In genomic region chr14:24135834-24136683, GRCh38 we compare ENCODE assay signal across 8 cellular contexts. TPM values are rescaled to one million over a fixed set of nuclear protein-coding genes. Genes with fewer than 3 reads are reported as not detected.
DNase-seq lines count a peak whose midpoint lies in the region; ATAC-seq, FAIRE-seq and TF ChIP-seq lines count a peak whose summit lies in the region.

TSS of gene PSME1 (plus strand) at chr14:24136194. CDS start at chr14:24136263, 69 bp downstream.

- H3K4me1 ChIP-seq in psoas muscle (peaks cover 53% of the 10 kb centered on the region), urinary bladder (ENCODE audit: insufficient read depth) (no peaks in the 10 kb centered on the region)

- H3K36me3 ChIP-seq in psoas muscle (ENCODE audit: insufficient read depth in 1 of 2, low read depth in 1 of 2) (peaks cover 0 to 25% of the 10 kb centered on the region in 2 donors), urinary bladder (ENCODE audit: insufficient read depth) (peaks cover 1% of the 10 kb centered on the region)

- WGBS in psoas muscle, 3 donors = 0 to 1% (median 1%) methylated on average over 29 to 74 of the region's 75 CpGs
- under 1% methylated on average over 75 of the region's 75 CpGs for WGBS in urinary bladder

- FAIRE-seq in GM12892 (lab: Jason Lieb, UNC) = peak; percentile 97

- no peaks in the 10 kb centered on the region for H3K9me3 ChIP-seq in psoas muscle

- peak; percentile 78 for TF ChIP-seq POLR2A in GM12892 (IDR thresholded peaks at IDR 0.05; ENCODE audit: low read depth, low read length)

- H3K4me3 ChIP-seq in psoas muscle = peak within 1 kb of the TSS; percentile 100
- H3K4me3 ChIP-seq in urinary bladder (ENCODE audit: low read depth, low read length) = peak within 1 kb of the TSS; percentile 95

- peak within 1 kb of the TSS; percentile 96 for H3K27ac ChIP-seq in psoas muscle
- H3K27ac ChIP-seq in urinary bladder (ENCODE audit: low read depth) = peak within 1 kb of the TSS; percentile 81

- peak; percentile 94 for DNase-seq in GM12892 (ENCODE audit: insufficient read length)
- DNase-seq in NCI-H146 (lab: John Stamatoyannopoulos, UW) = peak; percentile 92
- peak; percentile 75 for DNase-seq in amniotic epithelial cell (ENCODE audit: low read depth)
- peak; percentile 95 for DNase-seq in left cardiac atrium
- DNase-seq in psoas muscle = peak; percentile 93 to 97

- no peaks in the 10 kb centered on the region for H3K27me3 ChIP-seq in psoas muscle (ENCODE audit: insufficient read depth in 3 of 3, low read length in 2 of 3)

- no peak for TF ChIP-seq CTCF in psoas muscle (IDR thresholded peaks at IDR 0.05)

- peak; percentile 84 for ATAC-seq in HG02840 (IDR thresholded peaks at IDR 0.05; ENCODE audit: low FRiP score, unreplicated experiment)
- peak; percentile 95 for ATAC-seq in left cardiac atrium
- ATAC-seq in psoas muscle = peak; percentile 82 to 86 (median 86)

- intact Hi-C loops in T-helper 1 cell treated with Interleukin-12 subunit alpha and Interleukin-12 subunit beta and Interleukin-4 antibody, amounts not matched to agents 30 ng/mL and 1 ng/mL, for 36 hours (cut with micrococcal nuclease) = loop anchor here (1.0 kb wide), 6 partner anchors 10 to 135 kb away; partner anchors contain the start of genes DCAF11, IPO4, IRF9 and NRL
- intact Hi-C loops in left cardiac atrium (cut with DNase I) = no loop called here
- intact Hi-C loops in psoas muscle (cut with DNase I) = no loop called here

RNA-seq across cellular contexts. Expression of gene PSME1, which starts in this region (rescaled TPM):
- 467 TPM for polyA plus RNA-seq in GM12892 (2012; ENCODE audit: missing spikeins)
- 545 and 567 TPM in 2 replicates for total RNA-seq in T-helper 1 cell treated with Interleukin-12 subunit alpha and Interleukin-12 subunit beta and Interleukin-4 antibody, amounts not matched to agents 30 ng/mL and 1 ng/mL, for 36 hours
- total RNA-seq in left cardiac atrium (100 to 1,000 TPM in 1 of 2 donors, 10 to 100 TPM in 1; 91.6 to 103 TPM), psoas muscle (100 to 1,000 TPM in 1 of 4 donors, 10 to 100 TPM in 3; 49.2 to 122 (median 80.3) TPM), urinary bladder (78.0 TPM)
- polyA plus RNA-seq in psoas muscle (100 to 1,000 TPM in 1 of 3 donors, 10 to 100 TPM in 2; 73.0 to 106 (median 92.6) TPM), urinary bladder (214 TPM)

Comparison
In these comparisons a context has a peak if more than half of its experiments do, and no peak if none do; other contexts are left out.
1. Peak in every context shown above with its lines: DNase-seq, ATAC-seq, H3K4me3 ChIP-seq and H3K27ac ChIP-seq.